Comparison of ENCODE assay signal across 9 cellular contexts in genomic region chr3:177538064-177538742, GRCh38.
DNase-seq lines count a peak whose midpoint lies in the region; ATAC-seq and TF ChIP-seq lines count a peak whose summit lies in the region.
"Had no signal": no experiment of that assay in that cellular context is flagged by ENCODE, and none has a peak within 500 bp of the region (broad histone marks: within the 10 kb centered on the region; RNA-seq: fewer than 3 reads in every experiment).

No MANE protein-coding gene starts in this region.

- H3K4me1 Mint-ChIP-seq in activated CD4-positive, alpha-beta memory T cell treated with anti-CD3 and anti-CD28 coated beads for 36 hours (ENCODE audit: low read depth): peaks cover 40% of the 10 kb centered on the region

- intact Hi-C loops in activated CD4-positive, alpha-beta memory T cell treated with anti-CD3 and anti-CD28 coated beads for 36 hours (cut with micrococcal nuclease): loop anchor here (5.0 kb wide), 3 partner anchors 54 to 176 kb away; no protein-coding TSS in a partner anchor
- intact Hi-C loops in heart right ventricle (cut with DNase I): no loop called here

- no peaks in the 10 kb centered on the region for H3K27me3 Mint-ChIP-seq in activated CD4-positive, alpha-beta memory T cell treated with anti-CD3 and anti-CD28 coated beads for 36 hours

- H3K36me3 ChIP-seq in HAP-1 (replicated peaks) (no peaks in the 10 kb centered on the region), heart right ventricle (no peaks in the 10 kb centered on the region), skeletal muscle satellite cell (ENCODE audit: insufficient read depth, low read length) (no peaks in the 10 kb centered on the region)

- no peaks in the 10 kb centered on the region for H3K9me3 Mint-ChIP-seq in activated CD4-positive, alpha-beta memory T cell treated with anti-CD3 and anti-CD28 coated beads for 36 hours

- H3K4me1 ChIP-seq in HAP-1: peaks cover 15% of the 10 kb centered on the region
- H3K4me1 ChIP-seq in heart right ventricle: peaks cover 15 to 27% (median 24%) of the 10 kb centered on the region in 9 donors
- H3K4me1 ChIP-seq in skeletal muscle satellite cell (ENCODE audit: control insufficient read depth, insufficient read depth, low read length): peaks cover 26% of the 10 kb centered on the region

- DNase-seq in HAP-1 (ENCODE audit: low spot score in 2 of 2) (peak; percentile 18 to 50), heart right ventricle (peak; percentile 27 to 72), HEK293T (ENCODE audit: extremely low spot score) (no peak)
- no peak for DNase-seq in activated CD4-positive, alpha-beta memory T cell treated with anti-CD3 and anti-CD28 coated beads for 36 hours
- DNase-seq in activated CD4-positive, CD25-positive, alpha-beta regulatory T cell treated with anti-CD3 and anti-CD28 coated beads, Interleukin-2, amount 50 U/mL, for 72 hours: no peak

- H3K36me3 Mint-ChIP-seq in activated CD4-positive, alpha-beta memory T cell treated with anti-CD3 and anti-CD28 coated beads for 36 hours: no peaks in the 10 kb centered on the region

- CTCF ChIA-PET in activated CD4-positive, alpha-beta memory T cell treated with anti-CD3 and anti-CD28 coated beads for 36 hours (lab: Charles Lee): interaction anchor here (1.0 kb wide), 1 partner anchor 10 kb away, joined by 3 read pairs; no protein-coding TSS in a partner anchor
- CTCF ChIA-PET in HEK293T (lab: Yijun Ruan, JAX): no interaction called here

- 30 to 31% methylated on average over 4 of the region's 4 CpGs for WGBS in heart right ventricle, 2 donors

- H3K27ac ChIP-seq in heart right ventricle: peak overlapping the region in 3 of 10 donors; percentile 2 to 69 (median 30)

- POLR2A ChIA-PET in activated CD4-positive, alpha-beta memory T cell treated with anti-CD3 and anti-CD28 coated beads for 36 hours (lab: Charles Lee): no interaction called here
- POLR2A ChIA-PET in HEK293T (lab: Yijun Ruan, JAX): no interaction called here

- H3K4me3 ChIP-seq in HAP-1 (no peak overlapping the region), heart right ventricle (no peak overlapping the region), skeletal muscle satellite cell (ENCODE audit: low read length) (no peak overlapping the region)
- H3K4me3 ChIP-seq: K562 had no signal

- peak overlapping the region; percentile 11 for H3K9ac ChIP-seq in skeletal muscle satellite cell (ENCODE audit: low read depth, low read length)

- no peak for TF ChIP-seq CTCF in heart right ventricle (IDR thresholded peaks at IDR 0.05)

- H3K4me3 Mint-ChIP-seq in activated CD4-positive, alpha-beta memory T cell treated with anti-CD3 and anti-CD28 coated beads for 36 hours: no peak overlapping the region

- peak overlapping the region; percentile 19 for H3K4me2 ChIP-seq in skeletal muscle satellite cell (ENCODE audit: low read length)

- H3K27ac Mint-ChIP-seq in activated CD4-positive, alpha-beta memory T cell treated with anti-CD3 and anti-CD28 coated beads for 36 hours: peak overlapping the region; percentile 67

- ATAC-seq in heart right ventricle: peak; percentile 74 to 97 (median 92)
- ATAC-seq in HG03432 (IDR thresholded peaks at IDR 0.05; ENCODE audit: unreplicated experiment): no peak
- ATAC-seq in HG03354 (IDR thresholded peaks at IDR 0.05; ENCODE audit: poor library complexity, severe bottlenecking, unreplicated experiment): no peak
- ATAC-seq: K562 had no signal

- no peaks in the 10 kb centered on the region for H3K9me3 ChIP-seq in HAP-1
- no peaks in the 10 kb centered on the region for H3K9me3 ChIP-seq in heart right ventricle
- H3K9me3 ChIP-seq in skeletal muscle satellite cell (replicated peaks; ENCODE audit: low read length): no peaks in the 10 kb centered on the region

- H3K27me3 ChIP-seq in HAP-1 (ENCODE audit: low read depth) (no peaks in the 10 kb centered on the region), heart right ventricle (no peaks in the 10 kb centered on the region), skeletal muscle satellite cell (ENCODE audit: control insufficient read depth, insufficient read depth, low read length) (no peaks in the 10 kb centered on the region)

- in situ Hi-C loops in HAP-1 (cut with MboI; ENCODE audit: low sequenced_read_pairs): no loop called here

TF ChIP-seq in HEK293T, 16 proteins besides CTCF, POLR2A, EP300 and RAD21:
- no peak for TF ChIP-seq FOXA1 (IDR thresholded peaks at IDR 0.05)
- no peak for TF ChIP-seq PKNOX1 (IDR thresholded peaks at IDR 0.05)

Comparison
In these comparisons a context has a peak if more than half of its experiments do, and no peak if none do; other contexts are left out.
1. DNase-seq: peak in HAP-1 (2 of 2) and heart right ventricle (2 of 2); none in activated CD4-positive, alpha-beta memory T cell treated with anti-CD3 and anti-CD28 coated beads for 36 hours (single experiment), HEK293T (single experiment) and activated CD4-positive, CD25-positive, alpha-beta regulatory T cell treated with anti-CD3 and anti-CD28 coated beads, Interleukin-2, amount 50 U/mL, for 72 hours (single experiment).
2. ATAC-seq: peak in heart right ventricle (8 of 8); none in HG03432 (single experiment) and HG03354 (single experiment).